In the genomic region with DNA sequence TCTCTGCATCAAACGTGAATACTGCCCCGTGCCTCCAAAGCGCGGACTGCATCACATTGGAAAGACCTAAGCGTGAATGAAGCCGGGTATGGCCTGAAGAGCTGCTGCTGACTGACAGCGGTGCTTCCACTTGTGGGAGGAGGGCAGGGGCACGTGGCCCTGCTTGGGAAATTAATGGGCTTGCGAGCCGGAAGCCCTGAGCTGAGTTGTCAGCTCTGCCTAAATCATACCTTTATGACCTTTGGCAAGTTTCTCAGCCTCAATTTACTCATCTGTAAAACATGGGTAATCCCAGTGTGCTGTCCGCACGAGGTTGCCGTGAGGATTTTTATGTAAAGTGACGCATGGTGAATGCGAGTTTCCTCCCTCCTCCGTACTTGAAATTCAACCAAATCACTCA, we compare ENCODE assay signal across 24 cellular contexts.
"Had no signal": no experiment of that assay in that cellular context is flagged by ENCODE, and none has a peak within 500 bp of the region (broad histone marks: within the 10 kb centered on the region; RNA-seq: fewer than 3 reads in every experiment).

No MANE protein-coding gene starts in this region.

- H3K27ac ChIP-seq: brain microvascular endothelial cell, dorsolateral prefrontal cortex, heart right ventricle, ovary, psoas muscle, sigmoid colon, tibial nerve, uterus had no signal

- H3K36me3 ChIP-seq: brain microvascular endothelial cell, heart right ventricle, ovary, sigmoid colon, tibial nerve, uterus had no signal

- H3K9me3 ChIP-seq: mucosa of descending colon, ovary, psoas muscle, sigmoid colon, tibial nerve, uterus had no signal

- H3K4me3 ChIP-seq: dorsolateral prefrontal cortex, heart right ventricle, mucosa of descending colon, ovary, psoas muscle, sigmoid colon, tibial nerve, uterus had no signal

- H3K4me1 ChIP-seq: psoas muscle, uterus had no signal

- DNase-seq: activated CD4-positive, alpha-beta T cell treated with anti-CD3 and anti-CD28 coated beads for 48 hours; activated CD4-positive, CD25-positive, alpha-beta regulatory T cell; activated CD8-positive, alpha-beta T cell treated with anti-CD3 and anti-CD28 coated beads for 36 hours; activated effector memory CD4-positive, alpha-beta T cell treated with anti-CD3 and anti-CD28 coated beads, Interleukin-2, amount 50 U/mL, for 16 hours; activated naive CD4-positive, alpha-beta T cell treated with anti-CD3 and anti-CD28 coated beads, Interleukin-2, amount 50 U/mL, for 16 hours; activated T-cell treated with anti-CD3 and anti-CD28 coated beads, Interleukin-2, amount 50 U/mL, for 24 hours; aorta; brain microvascular endothelial cell; central memory CD4-positive, alpha-beta T cell; dorsolateral prefrontal cortex; erythroblast; heart right ventricle; immature natural killer cell; mesenchymal stem cell; mucosa of descending colon; naive thymus-derived CD4-positive, alpha-beta T cell; ovary; psoas muscle; sigmoid colon; stimulated activated naive CD8-positive, alpha-beta T cell treated with anti-CD3 and anti-CD28 coated beads, Interleukin-15, Interleukin-2, amounts not matched to agents 100 U/mL and 50 U/mL, for 24 hours; substantia nigra; T1000; uterus had no signal

- H3K27me3 ChIP-seq: brain microvascular endothelial cell, dorsolateral prefrontal cortex, ovary, sigmoid colon, tibial nerve, uterus had no signal
